10 cellular contexts compared by ENCODE assay signal in the genomic region with DNA sequence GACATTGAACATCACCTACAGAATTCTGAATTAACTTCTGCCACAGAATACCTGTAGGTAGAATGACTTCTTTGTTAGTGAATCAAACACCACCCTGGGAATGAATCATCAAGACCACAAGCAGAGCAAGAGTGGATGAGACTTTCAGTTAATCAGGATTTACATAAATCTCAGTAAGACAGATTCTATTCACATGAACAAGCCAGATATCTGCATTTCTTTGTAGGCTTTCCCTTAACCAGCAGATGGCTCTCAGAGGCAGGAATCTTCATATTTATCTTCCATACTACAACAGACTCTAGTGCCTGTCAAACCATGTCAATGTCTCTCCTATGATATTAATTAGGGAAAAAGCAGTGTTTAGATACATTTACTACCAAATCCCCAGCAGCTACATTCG.
A peak's percentile ranks its signal among the peaks of the same experiment; 100 is the strongest.
DNase-seq lines count a peak whose midpoint lies in the region; ATAC-seq, FAIRE-seq and TF ChIP-seq lines count a peak whose summit lies in the region.
"Had no signal": no experiment of that assay in that cellular context is flagged by ENCODE, and none has a peak within 500 bp of the region (broad histone marks: within the 10 kb centered on the region; RNA-seq: fewer than 3 reads in every experiment).

No MANE protein-coding gene starts in this region.

- DNase-seq in COR-L47 (lab: John Stamatoyannopoulos, UW): peak; percentile 14
- DNase-seq in T-helper 2 cell treated with Interferon-gamma antibody and Interleukin-4, amounts not matched to agents 5 μg/mL and 100 μg/mL, for 36 hours (ENCODE audit: low spot score): peak; percentile 23
- peak; percentile 5 for DNase-seq in HepG2 (ENCODE audit: low spot score)
- DNase-seq in HuH-7.5 (ENCODE audit: low spot score): no peak
- no peak for DNase-seq in C1 segment of cervical spinal cord (lab: John Stamatoyannopoulos, UW)
- DNase-seq in GM19240 (ENCODE audit: insufficient read length, low spot score): no peak

- no peaks in the 10 kb centered on the region for H3K9me3 Mint-ChIP-seq in T-helper 2 cell treated with Interferon-gamma antibody and Interleukin-4, amounts not matched to agents 5 μg/mL and 100 μg/mL, for 36 hours
- H3K9me3 Mint-ChIP-seq: T-helper 1 cell treated with Interleukin-12 subunit alpha and Interleukin-12 subunit beta and Interleukin-4 antibody, amounts not matched to agents 30 μg/mL and 1 μg/mL, for 36 hours had no signal

- H3K9ac ChIP-seq in HepG2 (ENCODE audit: insufficient read depth, low read depth, low read length): no peak overlapping the region
- H3K9ac ChIP-seq: parathyroid adenoma had no signal

- no peak for TF ChIP-seq CTCF in HepG2 (CRISPR knock-in tag; IDR thresholded peaks at IDR 0.05)

- H3K79me2 ChIP-seq in HepG2 (ENCODE audit: insufficient read depth, low read length): no peaks in the 10 kb centered on the region
- H3K79me2 ChIP-seq: parathyroid adenoma had no signal

- H3K4me3 ChIP-seq in HepG2 (replicated peaks in 1 of 3; ENCODE audit: insufficient read depth in 1 of 3, low read depth in 2 of 3, low read length in 3 of 3): no peak overlapping the region

- CTCF ChIA-PET in HepG2 (lab: Yijun Ruan, JAX; ENCODE audit: low intra/inter-chr PET ratio, low total read pairs): no interaction called here

- no peaks in the 10 kb centered on the region for H3K36me3 ChIP-seq in HepG2 (replicated peaks in 1 of 2; ENCODE audit: control insufficient read depth in 1 of 2, insufficient read depth in 2 of 2, low read length in 2 of 2)

- H3K4me3 Mint-ChIP-seq in T-helper 2 cell treated with Interferon-gamma antibody and Interleukin-4, amounts not matched to agents 5 μg/mL and 100 μg/mL, for 36 hours: no peak overlapping the region
- H3K4me3 Mint-ChIP-seq: T-helper 1 cell treated with Interleukin-12 subunit alpha and Interleukin-12 subunit beta and Interleukin-4 antibody, amounts not matched to agents 30 μg/mL and 1 μg/mL, for 36 hours had no signal

- in situ Hi-C loops in HepG2 (cut with HindIII; ENCODE audit: extremely low pct_ligation_motif_present, low pct_unique_long_range_greater_than_20kb): no loop called here

- H3K27ac Mint-ChIP-seq in T-helper 2 cell treated with Interferon-gamma antibody and Interleukin-4, amounts not matched to agents 5 μg/mL and 100 μg/mL, for 36 hours: no peak overlapping the region
- H3K27ac Mint-ChIP-seq: T-helper 1 cell treated with Interleukin-12 subunit alpha and Interleukin-12 subunit beta and Interleukin-4 antibody, amounts not matched to agents 30 μg/mL and 1 μg/mL, for 36 hours had no signal

- H3K27me3 Mint-ChIP-seq in T-helper 2 cell treated with Interferon-gamma antibody and Interleukin-4, amounts not matched to agents 5 μg/mL and 100 μg/mL, for 36 hours (ENCODE audit: low read depth): peaks cover 6% of the 10 kb centered on the region

- no peaks in the 10 kb centered on the region for H3K9me3 ChIP-seq in HepG2 (ENCODE audit: low read length)

- H3K36me3 Mint-ChIP-seq in T-helper 2 cell treated with Interferon-gamma antibody and Interleukin-4, amounts not matched to agents 5 μg/mL and 100 μg/mL, for 36 hours (ENCODE audit: low read depth): peaks cover 8% of the 10 kb centered on the region

- H4K20me1 ChIP-seq in HepG2 (ENCODE audit: insufficient read depth, low read length): no peaks in the 10 kb centered on the region

- no peak overlapping the region for H2AFZ ChIP-seq in HepG2 (ENCODE audit: low read length)
- H2AFZ ChIP-seq: parathyroid adenoma had no signal

- peak; percentile 95 for ATAC-seq in GM18873 (IDR thresholded peaks at IDR 0.05; ENCODE audit: low FRiP score, unreplicated experiment)
- peak; percentile 77 for ATAC-seq in HG03103 (IDR thresholded peaks at IDR 0.05; ENCODE audit: low read depth, unreplicated experiment)
- ATAC-seq in HepG2: 0 out of 3 replicates have a peak, but pooled peaks have one; percentile 40

- BruUV-seq in HepG2 (replicated peaks; lab: Mats Ljungman, UMichigan): no TSS peak

- peaks cover 14% of the 10 kb centered on the region for H3K4me1 Mint-ChIP-seq in T-helper 2 cell treated with Interferon-gamma antibody and Interleukin-4, amounts not matched to agents 5 μg/mL and 100 μg/mL, for 36 hours (ENCODE audit: low read depth)

- H3K4me1 ChIP-seq in HepG2 (ENCODE audit: insufficient read depth, low read length): peaks cover 10% of the 10 kb centered on the region; the same call in 1 of the 2 replicates
- H3K4me1 ChIP-seq: parathyroid adenoma had no signal

- no peak for TF ChIP-seq RAD21 in HepG2 (CRISPR knock-in tag; IDR thresholded peaks at IDR 0.05)

- no peak for TF ChIP-seq EP300 in HepG2 (IDR thresholded peaks at IDR 0.05; ENCODE audit: low read depth in 2 of 2, low read length in 2 of 2)
- no peak for TF ChIP-seq EP300 in HepG2 (CRISPR knock-in tag; IDR thresholded peaks at IDR 0.05; ENCODE audit: borderline replicate concordance)

- no peak overlapping the region for H3K27ac ChIP-seq in HepG2 (ENCODE audit: extremely low read length, insufficient read depth, low read length)
- H3K27ac ChIP-seq: parathyroid adenoma had no signal

- no peak overlapping the region for H3K4me2 ChIP-seq in HepG2 (ENCODE audit: low read depth, low read length)

- H3K27me3 ChIP-seq in HepG2 (ENCODE audit: control insufficient read depth in 1 of 2, insufficient read depth in 2 of 2, low read length in 2 of 2): no peaks in the 10 kb centered on the region

- POLR2A ChIA-PET in HepG2 (lab: Yijun Ruan, JAX): no interaction called here

- no peak for FAIRE-seq in HepG2 (lab: Jason Lieb, UNC)

- 24% methylated on average over 1 of the region's 1 CpG for WGBS in HepG2 (ENCODE audit: low lambda C conversion rate)

- intact Hi-C loops in HepG2 (cut with micrococcal nuclease; ENCODE audit: unreplicated experiment): no loop called here

- TF ChIP-seq POLR2A in HepG2 (IDR thresholded peaks at IDR 0.05; ENCODE audit: insufficient read depth in 1 of 2, low read depth in 2 of 2, low read length in 2 of 2): no peak

TF ChIP-seq in HepG2, 621 proteins besides CTCF, POLR2A, EP300 and RAD21:
- peak; percentile 38 for TF ChIP-seq STAG1 (CRISPR knock-in tag; IDR thresholded peaks at IDR 0.05)
- no peak for TF ChIP-seq NCOA1 (CRISPR knock-in tag; IDR thresholded peaks at IDR 0.05)
- TF ChIP-seq IRF9 (CRISPR knock-in tag; IDR thresholded peaks at IDR 0.05; ENCODE audit: borderline replicate concordance): no peak

Comparison
In these comparisons a context has a peak if more than half of its experiments do, and no peak if none do; other contexts are left out.
1. DNase-seq: peak in COR-L47 (single experiment), T-helper 2 cell treated with Interferon-gamma antibody and Interleukin-4, amounts not matched to agents 5 μg/mL and 100 μg/mL, for 36 hours (single experiment) and HepG2 (single experiment); none in HuH-7.5 (single experiment), C1 segment of cervical spinal cord (0 of 14) and GM19240 (single experiment).
2. ATAC-seq: peak in every context shown above with its lines; median percentile 95 in GM18873; 77 in HG03103; 40 in HepG2.